Comparison of ENCODE assay signal across 1 cellular context in genomic region chr9:94995294-94995693, GRCh38.
TF ChIP-seq lines count a peak whose summit lies in the region.

No MANE protein-coding gene starts in this region.

TF ChIP-seq in WTC11, 78 proteins besides CTCF, POLR2A, EP300 and RAD21 (continued from another document):
- TF ChIP-seq AFF4 (CRISPR knock-in tag; IDR thresholded peaks at IDR 0.05; ENCODE audit: borderline replicate concordance) (no peak), MYBL2 (CRISPR knock-in tag; IDR thresholded peaks at IDR 0.05) (no peak), ZNF138 (CRISPR knock-in tag; conservative IDR thresholded peaks at IDR 0.05) (no peak), SP1 (CRISPR knock-in tag; conservative IDR thresholded peaks at IDR 0.05) (no peak), ATF2 (CRISPR knock-in tag; IDR thresholded peaks at IDR 0.05; ENCODE audit: borderline replicate concordance, low read depth) (no peak), SMAD3 (CRISPR knock-in tag; IDR thresholded peaks at IDR 0.05; ENCODE audit: borderline replicate concordance) (no peak), CBFB (CRISPR knock-in tag; IDR thresholded peaks at IDR 0.05; ENCODE audit: low read depth) (no peak), ELF4 (CRISPR knock-in tag; IDR thresholded peaks at IDR 0.05; ENCODE audit: low read depth) (no peak)
